ENCODE assay signal across 20 cellular contexts in the genomic region with DNA sequence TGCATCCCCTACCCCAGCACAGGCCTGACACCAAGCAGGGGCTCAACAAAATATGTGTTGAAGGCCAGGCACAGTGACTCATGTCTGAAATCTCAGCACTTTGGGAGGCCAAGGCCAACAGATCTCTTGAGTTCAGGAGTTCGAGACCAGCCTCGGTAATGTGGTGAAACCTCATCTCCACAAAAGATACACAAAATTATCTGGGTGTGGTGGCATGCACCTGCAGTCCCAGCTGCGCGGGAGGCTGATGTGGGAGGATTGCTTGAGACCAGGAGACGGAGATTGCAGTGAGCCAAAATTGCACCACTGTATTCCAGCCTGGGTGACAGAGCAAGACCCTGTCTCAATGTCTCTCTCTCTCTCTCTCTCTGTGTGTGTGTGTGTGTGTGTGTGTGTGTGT. TPM values are rescaled to one million over a fixed set of nuclear protein-coding genes. Genes with fewer than 3 reads are reported as not detected.
DNase-seq lines count a peak whose midpoint lies in the region; ATAC-seq lines count a peak whose summit lies in the region.
"Had no signal": no experiment of that assay in that cellular context is flagged by ENCODE, and none has a peak within 500 bp of the region (broad histone marks: within the 10 kb centered on the region; RNA-seq: fewer than 3 reads in every experiment).

No MANE protein-coding gene starts in this region.

- no peak overlapping the region for H2AFZ ChIP-seq in trophoblast cell (ENCODE audit: insufficient read depth, low read length, poor library complexity)

- POLR2A ChIA-PET in activated CD4-positive, alpha-beta memory T cell treated with anti-CD3 and anti-CD28 coated beads for 36 hours (lab: Charles Lee): interaction anchor here (6.2 kb wide), 1 partner anchor 14 kb away, joined by 85 read pairs; no protein-coding TSS in a partner anchor
- POLR2A ChIA-PET in activated CD4-positive, alpha-beta memory T cell treated with anti-CD3 and anti-CD28 coated beads, Interleukin-2, amount 10 ng/mL, durations not matched to agents 7 days and 5 days (lab: Charles Lee): no interaction called here

- peaks cover 24% of the 10 kb centered on the region for H3K79me1 ChIP-seq in trophoblast cell (ENCODE audit: low read length)

- H4K8ac ChIP-seq in trophoblast cell (ENCODE audit: low read depth, low read length): no peak overlapping the region

- no peak overlapping the region for H3K4me3 Mint-ChIP-seq in activated CD4-positive, alpha-beta memory T cell treated with anti-CD3 and anti-CD28 coated beads for 36 hours
- H3K4me3 Mint-ChIP-seq in activated CD4-positive, alpha-beta memory T cell treated with anti-CD3 and anti-CD28 coated beads, Interleukin-2, amount 10 ng/mL, durations not matched to agents 7 days and 5 days: no peak overlapping the region
- H3K4me3 Mint-ChIP-seq in activated naive CD8-positive, alpha-beta T cell treated with anti-CD3 and anti-CD28 coated beads for 36 hours: peak overlapping the region; percentile 19
- H3K4me3 Mint-ChIP-seq: T-cell had no signal

- H3K27me3 Mint-ChIP-seq in activated CD4-positive, alpha-beta memory T cell treated with anti-CD3 and anti-CD28 coated beads for 36 hours: no peaks in the 10 kb centered on the region
- no peaks in the 10 kb centered on the region for H3K27me3 Mint-ChIP-seq in activated CD4-positive, alpha-beta memory T cell treated with anti-CD3 and anti-CD28 coated beads, Interleukin-2, amount 10 ng/mL, durations not matched to agents 7 days and 5 days
- no peaks in the 10 kb centered on the region for H3K27me3 Mint-ChIP-seq in activated naive CD8-positive, alpha-beta T cell treated with anti-CD3 and anti-CD28 coated beads for 36 hours
- H3K27me3 Mint-ChIP-seq: T-cell had no signal

- H3K14ac ChIP-seq in trophoblast cell (ENCODE audit: low read length): peak overlapping the region; percentile 85

- H3K4ac ChIP-seq in trophoblast cell (ENCODE audit: low read depth, low read length): no peak overlapping the region

- no peak overlapping the region for H3K9ac ChIP-seq in trophoblast cell (ENCODE audit: low read length)

- peak overlapping the region; percentile 12 for H2BK120ac ChIP-seq in trophoblast cell (ENCODE audit: insufficient read depth, low read length, poor library complexity)

- intact Hi-C loops in activated CD4-positive, alpha-beta memory T cell treated with anti-CD3 and anti-CD28 coated beads for 36 hours (cut with micrococcal nuclease): no loop called here

- ATAC-seq in HG02642 (IDR thresholded peaks at IDR 0.05; ENCODE audit: poor library complexity, unreplicated experiment): no peak
- ATAC-seq: gastrocnemius medialis, T-cell had no signal

- no peaks in the 10 kb centered on the region for H3K36me3 Mint-ChIP-seq in activated CD4-positive, alpha-beta memory T cell treated with anti-CD3 and anti-CD28 coated beads for 36 hours
- no peaks in the 10 kb centered on the region for H3K36me3 Mint-ChIP-seq in activated CD4-positive, alpha-beta memory T cell treated with anti-CD3 and anti-CD28 coated beads, Interleukin-2, amount 10 ng/mL, durations not matched to agents 7 days and 5 days (ENCODE audit: low read depth)
- H3K36me3 Mint-ChIP-seq in activated naive CD8-positive, alpha-beta T cell treated with anti-CD3 and anti-CD28 coated beads for 36 hours: no peaks in the 10 kb centered on the region
- H3K36me3 Mint-ChIP-seq: T-cell had no signal

- H3K4me3 ChIP-seq in trophoblast cell (ENCODE audit: low read depth, low read length): no peak overlapping the region
- H3K4me3 ChIP-seq: gastrocnemius medialis, Peyer's patch, skin epidermis had no signal

- no peak overlapping the region for H3K23ac ChIP-seq in trophoblast cell (ENCODE audit: low read length)

- peak overlapping the region; percentile 93 for H3K27ac Mint-ChIP-seq in activated CD4-positive, alpha-beta memory T cell treated with anti-CD3 and anti-CD28 coated beads for 36 hours
- no peak overlapping the region for H3K27ac Mint-ChIP-seq in activated CD4-positive, alpha-beta memory T cell treated with anti-CD3 and anti-CD28 coated beads, Interleukin-2, amount 10 ng/mL, durations not matched to agents 7 days and 5 days
- peak overlapping the region; percentile 97 for H3K27ac Mint-ChIP-seq in activated naive CD8-positive, alpha-beta T cell treated with anti-CD3 and anti-CD28 coated beads for 36 hours

- H3K4me1 ChIP-seq in trophoblast cell (ENCODE audit: control insufficient read depth in 1 of 2, insufficient read depth in 2 of 2, low read length in 2 of 2): peaks cover 27 to 34% of the 10 kb centered on the region in 2 experiments

- no peaks in the 10 kb centered on the region for H3K36me3 ChIP-seq in KOPT-K1 (ENCODE audit: insufficient read depth, low read length)
- no peaks in the 10 kb centered on the region for H3K36me3 ChIP-seq in trophoblast cell (ENCODE audit: control insufficient read depth in 1 of 2, insufficient read depth in 2 of 2, low read length in 2 of 2)
- H3K36me3 ChIP-seq: gastrocnemius medialis, Peyer's patch had no signal

- H4K91ac ChIP-seq in trophoblast cell (ENCODE audit: low read depth, low read length): peak overlapping the region; percentile 92

- no peak overlapping the region for H4K12ac ChIP-seq in trophoblast cell (ENCODE audit: low read depth, low read length)

- no CpG with 5 or more reads among the region's 5 CpGs for WGBS in trophoblast cell (ENCODE audit: extremely low coverage, insufficient coverage, insufficient read length)

- CTCF ChIA-PET in activated CD4-positive, alpha-beta memory T cell treated with anti-CD3 and anti-CD28 coated beads for 36 hours (lab: Charles Lee): interaction anchor here (2.9 to 7.1 kb wide), 2 partner anchors 15 kb away, joined by 11 to 93 read pairs; no protein-coding TSS in a partner anchor
- CTCF ChIA-PET in activated CD4-positive, alpha-beta memory T cell treated with anti-CD3 and anti-CD28 coated beads, Interleukin-2, amount 10 ng/mL, durations not matched to agents 7 days and 5 days (lab: Charles Lee): no interaction called here

- no peak for DNase-seq in activated CD4-positive, alpha-beta memory T cell treated with anti-CD3 and anti-CD28 coated beads for 36 hours
- no peak for DNase-seq in activated CD4-positive, alpha-beta memory T cell treated with anti-CD3 and anti-CD28 coated beads, Interleukin-2, amount 10 ng/mL, durations not matched to agents 7 days and 5 days
- DNase-seq in activated naive CD8-positive, alpha-beta T cell treated with anti-CD3 and anti-CD28 coated beads for 36 hours: no peak
- DNase-seq in trophoblast cell (no peak), SK-N-DZ (ENCODE audit: low spot score) (no peak)
- no peak for DNase-seq in activated effector memory CD4-positive, alpha-beta T cell treated with anti-CD3 and anti-CD28 coated beads, Interleukin-2, amount 50 U/mL, for 16 hours
- DNase-seq: ACHN, caudate nucleus, gastrocnemius medialis, KG1, mesendoderm, NCI-H1694 treated with DMSO at 0.1 percent for 48 hours, NCI-H524, occipital lobe, T-cell had no signal

- peaks cover 4% of the 10 kb centered on the region for H3K79me2 ChIP-seq in trophoblast cell (ENCODE audit: control insufficient read depth, insufficient read depth, low read length, poor library complexity)

- no peaks in the 10 kb centered on the region for H3K27me3 ChIP-seq in trophoblast cell (ENCODE audit: insufficient read depth, low read length)
- H3K27me3 ChIP-seq: gastrocnemius medialis, Peyer's patch had no signal

- H3K9me3 ChIP-seq in KOPT-K1 (ENCODE audit: insufficient read depth, low read length, poor library complexity, severe bottlenecking): no peaks in the 10 kb centered on the region
- H3K9me3 ChIP-seq in trophoblast cell (ENCODE audit: insufficient read depth, low read depth, low read length): peaks cover 8% of the 10 kb centered on the region
- H3K9me3 ChIP-seq: gastrocnemius medialis, Peyer's patch had no signal

- no peaks in the 10 kb centered on the region for H3K9me3 Mint-ChIP-seq in activated CD4-positive, alpha-beta memory T cell treated with anti-CD3 and anti-CD28 coated beads for 36 hours
- no peaks in the 10 kb centered on the region for H3K9me3 Mint-ChIP-seq in activated CD4-positive, alpha-beta memory T cell treated with anti-CD3 and anti-CD28 coated beads, Interleukin-2, amount 10 ng/mL, durations not matched to agents 7 days and 5 days
- no peaks in the 10 kb centered on the region for H3K9me3 Mint-ChIP-seq in activated naive CD8-positive, alpha-beta T cell treated with anti-CD3 and anti-CD28 coated beads for 36 hours
- H3K9me3 Mint-ChIP-seq: T-cell had no signal

- peaks cover 82% of the 10 kb centered on the region for H3K4me1 Mint-ChIP-seq in activated CD4-positive, alpha-beta memory T cell treated with anti-CD3 and anti-CD28 coated beads for 36 hours (ENCODE audit: low read depth)
- H3K4me1 Mint-ChIP-seq in activated CD4-positive, alpha-beta memory T cell treated with anti-CD3 and anti-CD28 coated beads, Interleukin-2, amount 10 ng/mL, durations not matched to agents 7 days and 5 days: peaks cover 64% of the 10 kb centered on the region
- peaks cover 86% of the 10 kb centered on the region for H3K4me1 Mint-ChIP-seq in activated naive CD8-positive, alpha-beta T cell treated with anti-CD3 and anti-CD28 coated beads for 36 hours

- H2AK5ac ChIP-seq in trophoblast cell (ENCODE audit: low read length): peak overlapping the region; percentile 56

- H3K27ac ChIP-seq in KOPT-K1 (ENCODE audit: low read depth, low read length, poor library complexity, severe bottlenecking): peak overlapping the region; percentile 99
- no peak overlapping the region for H3K27ac ChIP-seq in trophoblast cell (ENCODE audit: low read depth, low read length)
- H3K27ac ChIP-seq: gastrocnemius medialis had no signal

- no peak overlapping the region for H2BK5ac ChIP-seq in trophoblast cell (ENCODE audit: low read depth, low read length, poor library complexity)

- peak overlapping the region; percentile 56 for H2BK12ac ChIP-seq in trophoblast cell (ENCODE audit: low read length)

- H3K18ac ChIP-seq in trophoblast cell (ENCODE audit: low read length): peak overlapping the region; percentile 35

- H3K4me2 ChIP-seq in trophoblast cell (ENCODE audit: low read length): no peak overlapping the region

RNA-seq across cellular contexts. Expression of a gene that starts 30.7 kb away (rescaled TPM):
- under 1 TPM in 1 of 2 experiments, not detected in 1; 0.29 TPM for total RNA-seq in activated CD4-positive, alpha-beta memory T cell treated with anti-CD3 and anti-CD28 coated beads for 36 hours
- total RNA-seq in activated CD4-positive, alpha-beta memory T cell treated with anti-CD3 and anti-CD28 coated beads, Interleukin-2, amount 10 ng/mL, durations not matched to agents 7 days and 5 days: not detected
- total RNA-seq in activated naive CD8-positive, alpha-beta T cell treated with anti-CD3 and anti-CD28 coated beads for 36 hours: under 1 TPM; 0.30 to 0.31 TPM
- polyA plus RNA-seq in trophoblast cell (2013): 217 and 235 TPM in 2 replicates
- polyA plus RNA-seq in SK-N-DZ (2014; cell fraction: cytosol; rRNA removed): not detected in 2 replicates
- not detected in 2 replicates for polyA plus RNA-seq in SK-N-DZ (2014; cell fraction: nucleus; rRNA removed)
- total RNA-seq: H4, occipital lobe had no signal

RNA-seq across cellular contexts. Expression of a gene that starts 35.6 kb away (rescaled TPM):
- 10 to 100 TPM; 65.9 to 68.4 TPM for total RNA-seq in activated CD4-positive, alpha-beta memory T cell treated with anti-CD3 and anti-CD28 coated beads for 36 hours
- total RNA-seq in activated CD4-positive, alpha-beta memory T cell treated with anti-CD3 and anti-CD28 coated beads, Interleukin-2, amount 10 ng/mL, durations not matched to agents 7 days and 5 days: 1 to 10 TPM; 3.8 to 4.3 TPM
- 10 to 100 TPM; 48.8 to 51.4 TPM for total RNA-seq in activated naive CD8-positive, alpha-beta T cell treated with anti-CD3 and anti-CD28 coated beads for 36 hours
- 135 and 149 TPM in 2 replicates for polyA plus RNA-seq in trophoblast cell (2013)
- 5.7 and 6.6 TPM in 2 replicates for polyA plus RNA-seq in SK-N-DZ (2014; cell fraction: cytosol; rRNA removed)
- 8.0 and 10.3 TPM in 2 replicates for polyA plus RNA-seq in SK-N-DZ (2014; cell fraction: nucleus; rRNA removed)

Comparison
In these comparisons a context has a peak if more than half of its experiments do, and no peak if none do; other contexts are left out.
1. RNA of a gene that starts 35.6 kb away (total RNA-seq): 65.9 to 68.4 TPM in activated CD4-positive, alpha-beta memory T cell treated with anti-CD3 and anti-CD28 coated beads for 36 hours and 48.8 to 51.4 TPM in activated naive CD8-positive, alpha-beta T cell treated with anti-CD3 and anti-CD28 coated beads for 36 hours; 3.8 to 4.3 TPM in activated CD4-positive, alpha-beta memory T cell treated with anti-CD3 and anti-CD28 coated beads, Interleukin-2, amount 10 ng/mL, durations not matched to agents 7 days and 5 days; every median in the first group is over 4 times any median in the second.